11 cellular contexts compared by ENCODE assay signal in the genomic region with DNA sequence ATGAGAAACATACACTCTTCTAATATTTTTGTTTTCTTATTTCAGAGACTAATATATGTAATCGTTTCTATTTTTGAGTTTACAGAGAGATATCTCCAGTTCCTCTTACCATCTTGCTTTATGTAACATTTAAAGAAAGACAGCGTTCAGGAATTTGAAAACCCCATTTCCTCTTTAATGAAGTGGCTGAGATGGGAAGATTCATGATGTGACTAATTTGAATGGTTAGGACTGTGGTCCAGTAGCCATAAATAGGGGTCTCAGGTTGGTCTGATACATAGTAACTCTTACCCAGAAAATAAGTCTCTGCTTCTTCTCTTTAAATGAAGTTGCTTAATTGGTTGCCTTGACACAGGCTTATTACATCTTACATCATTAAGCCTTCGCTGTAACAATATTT. TPM values are rescaled to one million over a fixed set of nuclear protein-coding genes. Genes with fewer than 3 reads are reported as not detected.
DNase-seq lines count a peak whose midpoint lies in the region; ATAC-seq and TF ChIP-seq lines count a peak whose summit lies in the region.
"Had no signal": no experiment of that assay in that cellular context is flagged by ENCODE, and none has a peak within 500 bp of the region (broad histone marks: within the 10 kb centered on the region; RNA-seq: fewer than 3 reads in every experiment).

No MANE protein-coding gene starts in this region.

- no peak for ATAC-seq in DND-41 (ENCODE audit: insufficient read depth, low read depth)

- H3K9me3 ChIP-seq in DND-41 (ENCODE audit: insufficient read depth, low read length, severe bottlenecking), result no peaks in the 10 kb centered on the region
- no peaks in the 10 kb centered on the region for H3K9me3 ChIP-seq in ascending aorta
- H3K9me3 ChIP-seq in osteoblast (ENCODE audit: low read depth, low read length), result no peaks in the 10 kb centered on the region

- H3K79me2 ChIP-seq in DND-41 (ENCODE audit: insufficient read depth, low read length) (peaks cover 99% of the 10 kb centered on the region), osteoblast (ENCODE audit: insufficient read depth, low read length) (peaks cover 99% of the 10 kb centered on the region)

- H3K27ac ChIP-seq in DND-41 (ENCODE audit: low read length), result no peak overlapping the region
- peak overlapping the region in 1 of 2 donors; percentile 49 for H3K27ac ChIP-seq in ascending aorta
- no peak overlapping the region for H3K27ac ChIP-seq in osteoblast (ENCODE audit: low read depth, low read length)
- H3K27ac ChIP-seq: brain microvascular endothelial cell had no signal

- peak overlapping the region; percentile 12 to 86 (median 74) for H3K4me3 Mint-ChIP-seq in IgD-negative memory B cell

- peak overlapping the region; percentile 35; the same call in 1 of the 2 replicates for H3K4me2 ChIP-seq in DND-41 (ENCODE audit: insufficient read depth, low read length)
- peak overlapping the region; percentile 1 for H3K4me2 ChIP-seq in osteoblast (ENCODE audit: insufficient read depth, low read length)

- H3K36me3 ChIP-seq in DND-41 (ENCODE audit: insufficient read depth, low read length) (peaks cover 7% of the 10 kb centered on the region; the same call in 1 of the 2 replicates), ascending aorta (no peaks in the 10 kb centered on the region), osteoblast (ENCODE audit: insufficient read depth, low read length) (no peaks in the 10 kb centered on the region)
- H3K36me3 ChIP-seq: brain microvascular endothelial cell had no signal

- TF ChIP-seq CTCF in DND-41 (IDR thresholded peaks at IDR 0.05; ENCODE audit: borderline replicate concordance, extremely low read depth, low read length, poor library complexity, severe bottlenecking) (no peak), ascending aorta (IDR thresholded peaks at IDR 0.05) (no peak), osteoblast (IDR thresholded peaks at IDR 0.05; ENCODE audit: extremely low read depth, low read depth, low read length) (no peak)

- no peaks in the 10 kb centered on the region for H3K27me3 ChIP-seq in DND-41 (ENCODE audit: insufficient read depth, low read length, poor library complexity)
- no peaks in the 10 kb centered on the region for H3K27me3 ChIP-seq in ascending aorta
- H3K27me3 ChIP-seq in osteoblast (ENCODE audit: insufficient read depth, low read length), result no peaks in the 10 kb centered on the region
- H3K27me3 ChIP-seq: brain microvascular endothelial cell had no signal

- intact Hi-C loops in ascending aorta (cut with DNase I), result no loop called here

- peaks cover 4% of the 10 kb centered on the region for H3K36me3 Mint-ChIP-seq in IgD-negative memory B cell

- no peak overlapping the region for H3K4me3 ChIP-seq in DND-41 (ENCODE audit: low read depth in 1 of 2, low read length in 2 of 2)
- peak overlapping the region; percentile 8 to 32 for H3K4me3 ChIP-seq in ascending aorta
- H3K4me3 ChIP-seq in osteoblast (ENCODE audit: insufficient read depth, low read length), result no peak overlapping the region

- no peak for DNase-seq in DND-41
- no peak for DNase-seq in ascending aorta (ENCODE audit: low spot score in 2 of 2)
- DNase-seq in osteoblast (ENCODE audit: insufficient read length, low spot score, missing footprints), result no peak
- no peak for DNase-seq in stimulated activated naive CD4-positive, alpha-beta T cell (lab: John Stamatoyannopoulos, UW)
- DNase-seq in activated gamma-delta T cell treated with Interleukin-2 at 50 U/mL for 16 hours, result no peak
- DNase-seq in GOT3 (lab: John Stamatoyannopoulos, UW), result no peak
- DNase-seq: activated CD4-positive, alpha-beta T cell treated with anti-CD3 and anti-CD28 coated beads, Interleukin-2, amount 50 U/mL, for 48 hours; brain microvascular endothelial cell; foreskin fibroblast; NCI-H187 treated with DMSO at 0.1 percent for 48 hours had no signal

- peak overlapping the region; percentile 59 to 82 (median 78) for H3K27ac Mint-ChIP-seq in IgD-negative memory B cell

- peaks cover 69% of the 10 kb centered on the region for H4K20me1 ChIP-seq in DND-41 (ENCODE audit: insufficient read depth, low read length)
- H4K20me1 ChIP-seq in osteoblast (ENCODE audit: insufficient read depth, low read length), result peaks cover 72% of the 10 kb centered on the region

- no peak overlapping the region for H3K9ac ChIP-seq in DND-41 (ENCODE audit: low read depth, low read length)

- H3K4me1 ChIP-seq in DND-41 (ENCODE audit: insufficient read depth, low read length), result peaks cover 69% of the 10 kb centered on the region
- peaks cover 9 to 39% of the 10 kb centered on the region in 2 donors for H3K4me1 ChIP-seq in ascending aorta
- H3K4me1 ChIP-seq in osteoblast (ENCODE audit: insufficient read depth, low read length), result peaks cover 54% of the 10 kb centered on the region

- H2AFZ ChIP-seq in DND-41 (ENCODE audit: low read depth, low read length) (no peak overlapping the region), osteoblast (ENCODE audit: low read length) (no peak overlapping the region)

- H3K4me1 Mint-ChIP-seq in IgD-negative memory B cell, result peaks cover 62 to 70% (median 68%) of the 10 kb centered on the region in 3 donors

- no peaks in the 10 kb centered on the region for H3K9me3 Mint-ChIP-seq in IgD-negative memory B cell

- H3K27me3 Mint-ChIP-seq in IgD-negative memory B cell, result no peaks in the 10 kb centered on the region

RNA-seq across cellular contexts. Expression of a gene that starts 6.9 kb away (rescaled TPM):
- 239 TPM for polyA plus RNA-seq in IgD-negative memory B cell
- 43.0 TPM for total RNA-seq in ascending aorta
- 108 and 124 TPM in 2 replicates for total RNA-seq in osteoblast

Comparison
In these comparisons a context has a peak if more than half of its experiments do, and no peak if none do; other contexts are left out.
1. H3K4me3 ChIP-seq: peak in ascending aorta (2 of 2); none in DND-41 (0 of 2) and osteoblast (single experiment).